24 cellular contexts compared by ENCODE assay signal in the genomic region with DNA sequence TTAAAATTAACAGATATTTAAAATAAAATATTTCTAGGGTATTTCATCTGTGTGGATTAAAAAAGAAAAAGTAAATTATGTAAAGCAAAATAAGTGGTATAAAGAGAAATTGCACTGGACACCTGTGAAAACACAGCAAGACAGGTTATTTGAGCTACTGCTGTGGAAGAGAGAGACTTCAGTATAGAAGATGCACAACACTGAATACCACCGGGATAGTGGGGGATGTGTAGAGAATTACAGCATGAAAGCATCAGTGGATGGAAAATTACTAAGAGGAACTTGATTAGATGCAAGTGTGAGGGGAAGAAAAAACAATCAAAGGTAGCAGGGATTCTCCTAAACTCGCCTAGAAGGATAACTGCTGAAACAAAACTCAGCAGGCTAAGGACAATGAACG.
DNase-seq lines count a peak whose midpoint lies in the region; ATAC-seq and TF ChIP-seq lines count a peak whose summit lies in the region.
"Had no signal": no experiment of that assay in that cellular context is flagged by ENCODE, and none has a peak within 500 bp of the region (broad histone marks: within the 10 kb centered on the region; RNA-seq: fewer than 3 reads in every experiment).

No MANE protein-coding gene starts in this region.

- H3K36me3 Mint-ChIP-seq in nephron progenitor cell (ENCODE audit: low read depth), result no peaks in the 10 kb centered on the region

- H3K27ac Mint-ChIP-seq in nephron progenitor cell, result peak overlapping the region; percentile 3
- H3K27ac Mint-ChIP-seq: progenitor cell of endocrine pancreas had no signal

- peaks cover 16% of the 10 kb centered on the region for H3K4me1 Mint-ChIP-seq in nephron progenitor cell

- ATAC-seq in GM18867 (IDR thresholded peaks at IDR 0.05; ENCODE audit: unreplicated experiment) (no peak), GM21515 (IDR thresholded peaks at IDR 0.05; ENCODE audit: unreplicated experiment) (no peak)
- ATAC-seq: K562, right lobe of liver had no signal

- H3K9me3 Mint-ChIP-seq in nephron progenitor cell, result no peaks in the 10 kb centered on the region

- H3K27me3 Mint-ChIP-seq in nephron progenitor cell (ENCODE audit: low read depth, poor library complexity), result no peaks in the 10 kb centered on the region
- H3K27me3 Mint-ChIP-seq: progenitor cell of endocrine pancreas had no signal

- no peak for TF ChIP-seq CTCF in nephron progenitor cell (IDR thresholded peaks at IDR 0.05)

- DNase-seq in NCI-H526 (lab: John Stamatoyannopoulos, UW) (peak; percentile 9 to 18), NCI-H526 treated with DMSO at 0.1 percent for 48 hours (lab: John Stamatoyannopoulos, UW) (no peak), NCI-H2107 (lab: John Stamatoyannopoulos, UW) (peak; percentile 47), SHP77 (lab: John Stamatoyannopoulos, UW) (peak; percentile 4 to 53), nephron progenitor cell (no peak), iPS-NIHi11 (ENCODE audit: low spot score) (no peak)
- DNase-seq: activated CD4-positive, CD25-positive, alpha-beta regulatory T cell; activated naive CD4-positive, alpha-beta T cell treated with Interleukin-2 at 50 U/mL for 16 hours; amniotic stem cell; brain microvascular endothelial cell; DMS79 treated with DMSO at 0.1 percent for 48 hours; HCEC 1CT; NCI-H1436; NK-92 treated with Interleukin-12 subunit alpha and Interleukin-12 subunit beta, amount 100 ng/mL, for 24 hours; Peyer's patch; right lobe of liver; stimulated activated CD4-positive, alpha-beta T cell treated with anti-CD3 and anti-CD28 coated beads, Interleukin-12 subunit alpha, Interleukin-12 subunit beta, amount 100 ng/mL, for 4 hours; stimulated activated CD4-positive, alpha-beta T cell treated with anti-CD3 and anti-CD28 coated beads, Interleukin-4, amount 100 ng/mL, for 1 hour; T-helper 1 cell; upper lobe of left lung had no signal

- no peak overlapping the region for H3K4me3 Mint-ChIP-seq in nephron progenitor cell

Comparison
In these comparisons a context has a peak if more than half of its experiments do, and no peak if none do; other contexts are left out.
1. DNase-seq: peak in NCI-H526 (2 of 2), NCI-H2107 (single experiment) and SHP77 (2 of 2); none in NCI-H526 treated with DMSO at 0.1 percent for 48 hours (single experiment), nephron progenitor cell (single experiment) and iPS-NIHi11 (single experiment).